ENCODE assay signal across 8 cellular contexts in the genomic region with DNA sequence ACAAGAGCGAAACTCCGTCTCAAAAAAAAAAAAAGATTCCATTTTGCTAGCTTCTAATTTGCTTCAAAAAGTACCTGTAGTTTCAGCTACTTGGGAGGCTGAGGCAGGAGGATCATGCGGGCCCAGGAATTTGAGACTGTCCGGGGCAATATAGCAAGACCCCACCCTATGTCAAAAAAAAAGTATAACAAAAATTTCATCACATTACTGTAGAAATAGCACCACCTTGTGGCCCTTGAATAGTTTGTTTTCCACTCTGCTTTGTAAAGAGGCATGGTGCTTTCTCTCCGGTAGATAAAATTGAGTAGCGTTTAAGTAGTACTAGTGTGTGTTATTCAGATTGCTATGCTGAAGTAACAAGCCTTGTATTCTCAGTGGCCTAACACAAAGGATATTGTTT. TPM values are rescaled to one million over a fixed set of nuclear protein-coding genes. Genes with fewer than 3 reads are reported as not detected.
DNase-seq lines count a peak whose midpoint lies in the region; ATAC-seq and TF ChIP-seq lines count a peak whose summit lies in the region.

No MANE protein-coding gene starts in this region.

- no peaks in the 10 kb centered on the region for H3K9me3 ChIP-seq in T-helper 17 cell (ENCODE audit: control insufficient read depth, low read length, poor library complexity, severe bottlenecking)

- DNase-seq in AG09319 (ENCODE audit: extremely low read depth, low read depth) (peak; percentile 34), GM06990 (ENCODE audit: extremely low read depth, insufficient read length) (no peak), NCI-H1930 (lab: John Stamatoyannopoulos, UW) (peak; percentile 40 to 69), T-helper 17 cell (peak in 1 of 3 donors; percentile 10), fibroblast of pulmonary artery (ENCODE audit: low read depth) (peak; percentile 84), neural crest cell (ENCODE audit: low read depth, low spot score) (no peak)

- H3K4me1 Mint-ChIP-seq in T-helper 17 cell (peaks cover 4% of the 10 kb centered on the region), neural crest cell (peaks cover 8% of the 10 kb centered on the region)

- ATAC-seq in T-helper 17 cell (peak; percentile 69), GM21367 (IDR thresholded peaks at IDR 0.05; ENCODE audit: unreplicated experiment) (no peak), GM18520 (IDR thresholded peaks at IDR 0.05; ENCODE audit: unreplicated experiment) (no peak)

- H3K4me3 ChIP-seq in GM06990 (replicated peaks; ENCODE audit: low read depth, low read length) (no peak overlapping the region), fibroblast of pulmonary artery (replicated peaks; ENCODE audit: low read depth, low read length) (no peak overlapping the region)

- H3K27me3 ChIP-seq in GM06990 (replicated peaks; ENCODE audit: control insufficient read depth, insufficient read depth, low read length) = no peaks in the 10 kb centered on the region

- H3K4me3 Mint-ChIP-seq in T-helper 17 cell (no peak overlapping the region), neural crest cell (no peak overlapping the region)

- H3K36me3 Mint-ChIP-seq in T-helper 17 cell (ENCODE audit: low read depth) = no peaks in the 10 kb centered on the region
- no peaks in the 10 kb centered on the region for H3K36me3 Mint-ChIP-seq in neural crest cell (ENCODE audit: low read depth)

- peak; percentile 43 for TF ChIP-seq CTCF in AG09319 (IDR thresholded peaks at IDR 0.05; ENCODE audit: low read depth, low read length)
- TF ChIP-seq CTCF in GM06990 (IDR thresholded peaks at IDR 0.05; ENCODE audit: insufficient read depth, low read length, poor library complexity, severe bottlenecking) = peak; percentile 31
- TF ChIP-seq CTCF in fibroblast of pulmonary artery (IDR thresholded peaks at IDR 0.05; ENCODE audit: low read length, missing control alignments) = peak; percentile 50
- TF ChIP-seq CTCF in neural crest cell (conservative IDR thresholded peaks at IDR 0.05) = peak; percentile 73

- H3K27ac Mint-ChIP-seq in T-helper 17 cell = no peak overlapping the region
- H3K27ac Mint-ChIP-seq in neural crest cell (ENCODE audit: unreplicated experiment) = no peak overlapping the region

- no peaks in the 10 kb centered on the region for H3K27me3 Mint-ChIP-seq in T-helper 17 cell
- H3K27me3 Mint-ChIP-seq in neural crest cell (ENCODE audit: low read depth) = no peaks in the 10 kb centered on the region

- H3K9me3 Mint-ChIP-seq in neural crest cell = no peaks in the 10 kb centered on the region

- peaks cover 2% of the 10 kb centered on the region for H3K36me3 ChIP-seq in GM06990 (ENCODE audit: control insufficient read depth, insufficient read depth, low read length)

RNA-seq across cellular contexts. Expression of a gene that starts 18.2 kb away (rescaled TPM):
- total RNA-seq in T-helper 17 cell (10 to 100 TPM; 49.2 to 60.1 TPM), neural crest cell (82.4 and 92.4 TPM in 2 replicates)

RNA-seq across cellular contexts. Expression of a gene that starts 29.2 kb away (rescaled TPM):
- total RNA-seq in T-helper 17 cell (10 to 100 TPM; 75.5 to 84.6 TPM), neural crest cell (35.4 and 37.0 TPM in 2 replicates)

Comparison
In these comparisons a context has a peak if more than half of its experiments do, and no peak if none do; other contexts are left out.
1. DNase-seq: peak in AG09319 (single experiment), NCI-H1930 (2 of 2) and fibroblast of pulmonary artery (single experiment); none in GM06990 (single experiment) and neural crest cell (single experiment).
2. Peak in every context shown above with its lines, with median percentiles within 50 percentile points of each other: CTCF ChIP-seq.